Comparison of ENCODE assay signal across 17 cellular contexts in genomic region chr2:219507555-219508443, GRCh38. TPM values are rescaled to one million over a fixed set of nuclear protein-coding genes. Genes with fewer than 3 reads are reported as not detected.
A peak's percentile ranks its signal among the peaks of the same experiment; 100 is the strongest.
DNase-seq lines count a peak whose midpoint lies in the region; ATAC-seq and TF ChIP-seq lines count a peak whose summit lies in the region.
"Had no signal": no experiment of that assay in that cellular context is flagged by ENCODE, and none has a peak within 500 bp of the region (broad histone marks: within the 10 kb centered on the region; RNA-seq: fewer than 3 reads in every experiment).

No MANE protein-coding gene starts in this region.

- no peaks in the 10 kb centered on the region for H3K9me3 Mint-ChIP-seq in stimulated activated memory B cell treated with anti-CD40 and anti-IgM and Interleukin-4, amounts not matched to agents 10 μg/mL and 1 μg/mL and 100 μg/mL, for 72 hours
- H3K9me3 Mint-ChIP-seq in activated naive CD4-positive, alpha-beta T cell treated with anti-CD3 and anti-CD28 coated beads, Interleukin-2, amount 10 ng/mL, durations not matched to agents 7 days and 5 days: no peaks in the 10 kb centered on the region
- H3K9me3 Mint-ChIP-seq: IgD-negative memory B cell, neural crest cell had no signal

- H3K27ac ChIP-seq in HUES48 (ENCODE audit: low read depth, low read length) (peak overlapping the region; percentile 87), SK-N-SH (ENCODE audit: low read depth in 2 of 2, low read length in 1 of 2) (peak overlapping the region in 1 of 2 experiments; percentile 96; a peak in 2 of 4 replicates), right atrium auricular region (peak overlapping the region; percentile 11 to 35), foreskin keratinocyte (no peak overlapping the region)
- H3K27ac ChIP-seq: SJCRH30, testis had no signal

- H3K36me3 Mint-ChIP-seq in stimulated activated memory B cell treated with anti-CD40 and anti-IgM and Interleukin-4, amounts not matched to agents 10 μg/mL and 1 μg/mL and 100 μg/mL, for 72 hours: peaks cover 47% of the 10 kb centered on the region
- peaks cover 7% of the 10 kb centered on the region for H3K36me3 Mint-ChIP-seq in activated naive CD4-positive, alpha-beta T cell treated with anti-CD3 and anti-CD28 coated beads, Interleukin-2, amount 10 ng/mL, durations not matched to agents 7 days and 5 days

- no peaks in the 10 kb centered on the region for H3F3A ChIP-seq in SK-N-SH (replicated peaks; ENCODE audit: insufficient read depth)

- H3K4me1 Mint-ChIP-seq in stimulated activated memory B cell treated with anti-CD40 and anti-IgM and Interleukin-4, amounts not matched to agents 10 μg/mL and 1 μg/mL and 100 μg/mL, for 72 hours: peaks cover 26% of the 10 kb centered on the region
- peaks cover 9% of the 10 kb centered on the region for H3K4me1 Mint-ChIP-seq in activated naive CD4-positive, alpha-beta T cell treated with anti-CD3 and anti-CD28 coated beads, Interleukin-2, amount 10 ng/mL, durations not matched to agents 7 days and 5 days

- peaks cover 20% of the 10 kb centered on the region for H3K36me3 ChIP-seq in HUES48 (ENCODE audit: control insufficient read depth, insufficient read depth, low read length)
- peaks cover 6 to 20% of the 10 kb centered on the region in 2 experiments for H3K36me3 ChIP-seq in SK-N-SH (replicated peaks in 1 of 2; ENCODE audit: control insufficient read depth in 1 of 2, insufficient read depth in 2 of 2, low read length in 1 of 2)
- H3K36me3 ChIP-seq in right atrium auricular region: peaks cover 33% of the 10 kb centered on the region
- H3K36me3 ChIP-seq: SJCRH30 had no signal

- TF ChIP-seq EP300 in SK-N-SH (IDR thresholded peaks at IDR 0.05; ENCODE audit: borderline replicate concordance in 1 of 2, low read depth in 1 of 2, low read length in 1 of 2): peak in 1 of 2 experiments; percentile 96; a peak in 2 of 4 replicates

- no peak for ATAC-seq in foreskin keratinocyte
- no peak for ATAC-seq in stimulated activated memory B cell treated with anti-CD40 and anti-IgM and Interleukin-4, amounts not matched to agents 10 μg/mL and 1 μg/mL and 100 μg/mL, for 72 hours

- H3K9ac ChIP-seq in HUES48 (ENCODE audit: low read depth, low read length) (peak overlapping the region; percentile 13; the same call in 1 of the 2 replicates), SK-N-SH (no peak overlapping the region)

- no peak overlapping the region for H2AFZ ChIP-seq in SK-N-SH (ENCODE audit: low read depth)

- H3K4me2 ChIP-seq in SK-N-SH: no peak overlapping the region

- 28% methylated on average over 6 of the region's 8 CpGs for WGBS in SK-N-SH (ENCODE audit: low lambda C conversion rate)

- no peak overlapping the region for H3K4me3 Mint-ChIP-seq in stimulated activated memory B cell treated with anti-CD40 and anti-IgM and Interleukin-4, amounts not matched to agents 10 μg/mL and 1 μg/mL and 100 μg/mL, for 72 hours
- no peak overlapping the region for H3K4me3 Mint-ChIP-seq in activated naive CD4-positive, alpha-beta T cell treated with anti-CD3 and anti-CD28 coated beads, Interleukin-2, amount 10 ng/mL, durations not matched to agents 7 days and 5 days
- H3K4me3 Mint-ChIP-seq: IgD-negative memory B cell, neural crest cell had no signal

- peak; percentile 20; the same call in 1 of the 2 replicates for TF ChIP-seq RAD21 in SK-N-SH (IDR thresholded peaks at IDR 0.05; ENCODE audit: low read length)

- no peaks in the 10 kb centered on the region for H4K20me1 ChIP-seq in SK-N-SH (ENCODE audit: insufficient read depth)

- TF ChIP-seq CTCF in SK-N-SH (IDR thresholded peaks at IDR 0.05): no peak
- TF ChIP-seq CTCF in right atrium auricular region (IDR thresholded peaks at IDR 0.05): no peak
- no peak for TF ChIP-seq CTCF in foreskin keratinocyte (conservative IDR thresholded peaks at IDR 0.05)

- H3K9me3 ChIP-seq in HUES48 (ENCODE audit: control insufficient read depth, insufficient read depth, low read length) (no peaks in the 10 kb centered on the region), SK-N-SH (no peaks in the 10 kb centered on the region), right atrium auricular region (no peaks in the 10 kb centered on the region)
- H3K9me3 ChIP-seq: SJCRH30, testis had no signal

- H3K27me3 Mint-ChIP-seq in stimulated activated memory B cell treated with anti-CD40 and anti-IgM and Interleukin-4, amounts not matched to agents 10 μg/mL and 1 μg/mL and 100 μg/mL, for 72 hours: peaks cover 49% of the 10 kb centered on the region
- H3K27me3 Mint-ChIP-seq in activated naive CD4-positive, alpha-beta T cell treated with anti-CD3 and anti-CD28 coated beads, Interleukin-2, amount 10 ng/mL, durations not matched to agents 7 days and 5 days: peaks cover 53% of the 10 kb centered on the region

- H3K4me3 ChIP-seq in HUES48 (ENCODE audit: low read depth, low read length) (peak overlapping the region; percentile 23; the same call in 1 of the 2 replicates), SK-N-SH (ENCODE audit: low read depth in 2 of 2, low read length in 1 of 2) (no peak overlapping the region; a peak in 1 of 4 replicates), right atrium auricular region (no peak overlapping the region)
- H3K4me3 ChIP-seq: SJCRH30, testis had no signal

- POLR2A ChIA-PET in SK-N-SH (lab: Yijun Ruan, JAX): interaction anchor here (0.5 to 13.5 kb wide), 16 partner anchors 10 to 1108 kb away, joined by 3 to 210 read pairs (median 6); partner anchors contain the start of genes CHPF, GMPPA, OBSL1 and TMEM198

- H3K27ac Mint-ChIP-seq in stimulated activated memory B cell treated with anti-CD40 and anti-IgM and Interleukin-4, amounts not matched to agents 10 μg/mL and 1 μg/mL and 100 μg/mL, for 72 hours: no peak overlapping the region
- H3K27ac Mint-ChIP-seq in activated naive CD4-positive, alpha-beta T cell treated with anti-CD3 and anti-CD28 coated beads, Interleukin-2, amount 10 ng/mL, durations not matched to agents 7 days and 5 days: no peak overlapping the region
- H3K27ac Mint-ChIP-seq: CD14-positive monocyte, IgD-negative memory B cell had no signal

- H3K4me1 ChIP-seq in HUES48 (ENCODE audit: control insufficient read depth, insufficient read depth, low read length) (peaks cover 43% of the 10 kb centered on the region), SK-N-SH (ENCODE audit: control insufficient read depth in 1 of 2, insufficient read depth in 2 of 2, low read depth in 1 of 2, low read length in 1 of 2) (peaks cover 3 to 96% of the 10 kb centered on the region in 2 experiments; a peak in 2 of 4 replicates), right atrium auricular region (peaks cover 0 to 58% of the 10 kb centered on the region in 2 donors), foreskin keratinocyte (no peaks in the 10 kb centered on the region)

- no peaks in the 10 kb centered on the region for H3K79me2 ChIP-seq in SK-N-SH (ENCODE audit: insufficient read depth)

- H3K9me2 ChIP-seq in SK-N-SH: no peaks in the 10 kb centered on the region

- DNase-seq in SK-N-SH (peak; percentile 84), right atrium auricular region (ENCODE audit: low spot score) (no peak), foreskin keratinocyte (no peak)
- no peak for DNase-seq in activated naive CD4-positive, alpha-beta T cell treated with anti-CD3 and anti-CD28 coated beads, Interleukin-2, amount 10 ng/mL, durations not matched to agents 7 days and 5 days
- DNase-seq: activated CD4-positive, alpha-beta T cell treated with anti-CD3 and anti-CD28 coated beads, Interleukin-2, amount 50 U/mL, for 4 hours; DMS79 treated with DMSO at 0.1 percent for 48 hours; NCI-H1048; SJCRH30; T1000; testis had no signal

- peaks cover 16% of the 10 kb centered on the region for H3K27me3 ChIP-seq in HUES48 (ENCODE audit: control insufficient read depth, insufficient read depth, low read length)
- no peaks in the 10 kb centered on the region; the same call in 1 of the 2 replicates for H3K27me3 ChIP-seq in SK-N-SH (ENCODE audit: insufficient read depth)
- H3K27me3 ChIP-seq in right atrium auricular region: no peaks in the 10 kb centered on the region
- H3K27me3 ChIP-seq in foreskin keratinocyte: peaks cover 33% of the 10 kb centered on the region
- H3K27me3 ChIP-seq: SJCRH30, testis had no signal

- CTCF ChIA-PET in SK-N-SH (lab: Yijun Ruan, JAX): interaction anchor here (0.6 to 62.1 kb wide), 11 partner anchors 7 to 506 kb away, joined by 3 to 2824 read pairs (median 5); partner anchors contain the start of genes ASIC4, CHPF, GMPPA and TMEM198
- CTCF ChIA-PET in activated naive CD4-positive, alpha-beta T cell treated with anti-CD3 and anti-CD28 coated beads, Interleukin-2, amount 10 ng/mL, durations not matched to agents 7 days and 5 days (lab: Charles Lee): interaction anchor here (0.8 to 2.6 kb wide), 7 partner anchors 11 to 104 kb away, joined by 3 to 16 read pairs (median 4); a partner anchor contains a TSS

TF ChIP-seq in SK-N-SH, 30 proteins besides CTCF, POLR2A, EP300 and RAD21 (continues in another document):
- peak; percentile 91 for TF ChIP-seq CHD2 (IDR thresholded peaks at IDR 0.05; ENCODE audit: low read length, partially characterized antibody)
- 0 out of 2 replicates have a peak, but pooled peaks have one; percentile 18 for TF ChIP-seq POLR2AphosphoS5 (IDR thresholded peaks at IDR 0.05; ENCODE audit: low read depth, low read length)
- TF ChIP-seq, protein P1, sequence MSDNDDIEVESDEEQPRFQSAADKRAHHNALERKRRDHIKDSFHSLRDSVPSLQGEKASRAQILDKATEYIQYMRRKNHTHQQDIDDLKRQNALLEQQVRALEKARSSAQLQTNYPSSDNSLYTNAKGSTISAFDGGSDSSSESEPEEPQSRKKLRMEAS (IDR thresholded peaks at IDR 0.05; ENCODE audit: low read depth): no peak

RNA-seq across cellular contexts. Expression of gene ASIC4, which starts 6.5 kb away (rescaled TPM):
- polyA plus RNA-seq in SK-N-SH (2012; rRNA removed) (0.05 and 0.10 TPM in 2 replicates), foreskin keratinocyte (not detected in 2 replicates)
- 0.04 and 0.30 TPM in 2 replicates for polyA plus RNA-seq in SK-N-SH (2012; cell fraction: cytosol; rRNA removed)
- polyA plus RNA-seq in SK-N-SH (2012; cell fraction: nucleus; rRNA removed): 0.79 and 1.00 TPM in 2 replicates
- total RNA-seq in right atrium auricular region (not detected), foreskin keratinocyte (not detected in 2 replicates)
- total RNA-seq: H4, mesenteric fat pad had no signal
- polyA plus RNA-seq: CD14-positive monocyte, IgD-negative memory B cell had no signal

RNA-seq across cellular contexts. Expression of gene GMPPA, which starts 9.1 kb away (rescaled TPM):
- polyA plus RNA-seq in SK-N-SH (2012; rRNA removed) (61.3 and 75.1 TPM in 2 replicates), foreskin keratinocyte (64.7 and 74.8 TPM in 2 replicates)
- polyA plus RNA-seq in SK-N-SH (2012; cell fraction: cytosol; rRNA removed): 27.7 and 39.9 TPM in 2 replicates
- polyA plus RNA-seq in SK-N-SH (2012; cell fraction: nucleus; rRNA removed): 157 and 170 TPM in 2 replicates
- total RNA-seq in right atrium auricular region (10 to 100 TPM; 21.6 to 23.3 TPM), foreskin keratinocyte (55.4 and 62.6 TPM in 2 replicates)

RNA-seq across cellular contexts. Expression of gene CHPF, which starts 35.8 kb away (rescaled TPM):
- 119 and 141 TPM in 2 replicates for polyA plus RNA-seq in SK-N-SH (2012; rRNA removed)
- 65.6 and 129 TPM in 2 replicates for polyA plus RNA-seq in SK-N-SH (2012; cell fraction: cytosol; rRNA removed)
- polyA plus RNA-seq in SK-N-SH (2012; cell fraction: nucleus; rRNA removed): 113 and 151 TPM in 2 replicates
- 100 to 1,000 TPM; 206 to 228 TPM for total RNA-seq in right atrium auricular region
- total RNA-seq in foreskin keratinocyte: 93.1 and 105 TPM in 2 replicates
- polyA plus RNA-seq in foreskin keratinocyte: 117 and 130 TPM in 2 replicates

RNA-seq across cellular contexts. Expression of gene TMEM198, which starts 36.0 kb away (rescaled TPM):
- polyA plus RNA-seq in SK-N-SH (2012; rRNA removed): 4.7 and 7.0 TPM in 2 replicates
- polyA plus RNA-seq in SK-N-SH (2012; cell fraction: cytosol; rRNA removed): 1.0 and 1.7 TPM in 2 replicates
- polyA plus RNA-seq in SK-N-SH (2012; cell fraction: nucleus; rRNA removed): 43.9 and 63.2 TPM in 2 replicates
- total RNA-seq in right atrium auricular region: 1 to 10 TPM; 1.8 to 4.3 TPM
- 1.0 and 1.2 TPM in 2 replicates for total RNA-seq in foreskin keratinocyte
- polyA plus RNA-seq in foreskin keratinocyte: 1.2 and 1.3 TPM in 2 replicates
- polyA plus RNA-seq: CD14-positive monocyte had no signal
